In the genomic region with DNA sequence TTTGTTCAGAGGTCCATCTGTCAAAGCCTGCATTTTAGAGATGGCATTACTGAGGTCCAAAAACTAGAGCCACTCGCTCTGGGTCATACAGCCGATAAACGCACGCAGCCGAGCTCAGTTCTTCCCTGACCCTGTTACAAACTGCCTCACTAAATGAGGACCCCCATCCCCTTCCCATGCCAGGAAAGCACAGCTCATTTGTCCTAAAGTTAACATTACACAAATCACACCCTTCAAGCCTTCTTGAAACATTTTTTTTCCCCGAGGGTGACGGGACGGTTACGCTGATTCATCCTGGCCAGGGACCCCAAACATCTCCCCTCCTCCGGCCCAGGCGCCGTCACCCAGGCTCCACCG, we compare ENCODE assay signal across 9 cellular contexts. TPM values are rescaled to one million over a fixed set of nuclear protein-coding genes. Genes with fewer than 3 reads are reported as not detected.
DNase-seq lines count a peak whose midpoint lies in the region; ATAC-seq and TF ChIP-seq lines count a peak whose summit lies in the region.
"Had no signal": no experiment of that assay in that cellular context is flagged by ENCODE, and none has a peak within 500 bp of the region (broad histone marks: within the 10 kb centered on the region; RNA-seq: fewer than 3 reads in every experiment).

No MANE protein-coding gene starts in this region.

- H3K79me2 ChIP-seq in GM23338 (replicated peaks; ENCODE audit: insufficient read depth), result peaks cover 29% of the 10 kb centered on the region
- peaks cover 29% of the 10 kb centered on the region for H3K79me2 ChIP-seq in hepatocyte

- peaks cover 12% of the 10 kb centered on the region for H3K36me3 Mint-ChIP-seq in GM23338 (ENCODE audit: low read depth)
- peaks cover 2% of the 10 kb centered on the region for H3K36me3 Mint-ChIP-seq in activated CD8-positive, alpha-beta T cell treated with anti-CD3 and anti-CD28 coated beads for 36 hours (ENCODE audit: low read depth)

- H3K4me3 Mint-ChIP-seq in GM23338, result peak overlapping the region; percentile 80
- H3K4me3 Mint-ChIP-seq in activated CD8-positive, alpha-beta T cell treated with anti-CD3 and anti-CD28 coated beads for 36 hours, result peak overlapping the region; percentile 79

- H3K36me3 ChIP-seq in GM23338 (ENCODE audit: insufficient read depth) (no peaks in the 10 kb centered on the region; the same call in 1 of the 2 replicates), hepatocyte (replicated peaks; ENCODE audit: insufficient read depth, low read depth) (no peaks in the 10 kb centered on the region), aorta (ENCODE audit: control insufficient read depth in 1 of 2, insufficient read depth in 2 of 2, low read length in 1 of 2) (no peaks in the 10 kb centered on the region)

- H3K4me3 ChIP-seq in GM23338 (peak overlapping the region; percentile 88), hepatocyte (peak overlapping the region; percentile 93), retinal pigment epithelial cell (ENCODE audit: low read length) (peak overlapping the region; percentile 73), aorta (ENCODE audit: low read length in 2 of 2) (no peak overlapping the region)

- H2AFZ ChIP-seq in GM23338 (peak overlapping the region; percentile 96), hepatocyte (peak overlapping the region; percentile 92)

- H3K9me3 ChIP-seq in hepatocyte (ENCODE audit: low read depth) (no peaks in the 10 kb centered on the region), aorta (ENCODE audit: control insufficient read depth, low read length) (peaks cover 1% of the 10 kb centered on the region)

- ATAC-seq in GM23338 (peak; percentile 3), GM18505 (IDR thresholded peaks at IDR 0.05; ENCODE audit: unreplicated experiment) (no peak), GM19463 (IDR thresholded peaks at IDR 0.05; ENCODE audit: unreplicated experiment) (no peak), aorta (ENCODE audit: low FRiP score) (no peak)
- no peak for ATAC-seq in activated CD8-positive, alpha-beta T cell treated with anti-CD3 and anti-CD28 coated beads for 36 hours

- H3K4me1 ChIP-seq in GM23338 (ENCODE audit: insufficient read depth), result peaks cover 18% of the 10 kb centered on the region
- H3K4me1 ChIP-seq in hepatocyte (ENCODE audit: insufficient read depth), result peaks cover 14% of the 10 kb centered on the region
- no peaks in the 10 kb centered on the region for H3K4me1 ChIP-seq in aorta (ENCODE audit: control insufficient read depth in 1 of 2, insufficient read depth in 2 of 2, low read length in 2 of 2)

- TF ChIP-seq CTCF in GM23338 (conservative IDR thresholded peaks at IDR 0.05; ENCODE audit: low read depth in 2 of 2) (no peak), hepatocyte (IDR thresholded peaks at IDR 0.05; ENCODE audit: poor library complexity) (no peak), retinal pigment epithelial cell (conservative IDR thresholded peaks at IDR 0.05; ENCODE audit: low read depth, low read length) (no peak)
- no peak for TF ChIP-seq CTCF in activated CD8-positive, alpha-beta T cell treated with anti-CD3 and anti-CD28 coated beads for 36 hours (IDR thresholded peaks at IDR 0.05)

- H3K27ac Mint-ChIP-seq in GM23338, result no peak overlapping the region
- no peak overlapping the region for H3K27ac Mint-ChIP-seq in activated CD8-positive, alpha-beta T cell treated with anti-CD3 and anti-CD28 coated beads for 36 hours

- H3K27me3 ChIP-seq in GM23338 (ENCODE audit: insufficient read depth) (peaks cover 40% of the 10 kb centered on the region), hepatocyte (no peaks in the 10 kb centered on the region), aorta (ENCODE audit: control insufficient read depth in 1 of 2, insufficient read depth in 2 of 2, low read length in 1 of 2) (no peaks in the 10 kb centered on the region)

- no peak overlapping the region for H3K27ac ChIP-seq in GM23338 (ENCODE audit: low read depth)
- H3K27ac ChIP-seq in hepatocyte, result peak overlapping the region; percentile 89
- H3K27ac ChIP-seq in aorta (ENCODE audit: low read depth in 1 of 2, low read length in 2 of 2), result no peak overlapping the region

- POLR2A ChIA-PET in activated CD8-positive, alpha-beta T cell treated with anti-CD3 and anti-CD28 coated beads for 36 hours (lab: Charles Lee), result no interaction called here

- peak; percentile 40 for DNase-seq in GM23338 (ENCODE audit: low spot score)
- DNase-seq in activated CD8-positive, alpha-beta T cell treated with anti-CD3 and anti-CD28 coated beads for 36 hours, result no peak
- no peak for DNase-seq in hepatocyte (ENCODE audit: low spot score)
- no peak for DNase-seq in retinal pigment epithelial cell (ENCODE audit: low read depth)
- no peak for DNase-seq in amniotic stem cell (lab: John Stamatoyannopoulos, UW)
- no peak for DNase-seq in aorta
- DNase-seq: NCI-H2227 treated with DMSO at 0.1 percent for 48 hours had no signal

- peaks cover 28% of the 10 kb centered on the region for H3K27me3 Mint-ChIP-seq in GM23338 (ENCODE audit: insufficient read depth, low read depth, poor library complexity)
- peaks cover 18% of the 10 kb centered on the region for H3K27me3 Mint-ChIP-seq in activated CD8-positive, alpha-beta T cell treated with anti-CD3 and anti-CD28 coated beads for 36 hours

- CTCF ChIA-PET in activated CD8-positive, alpha-beta T cell treated with anti-CD3 and anti-CD28 coated beads for 36 hours (lab: Charles Lee), result interaction anchor here (1.0 kb wide), 1 partner anchor 66 kb away, joined by 3 read pairs; no protein-coding TSS in a partner anchor

- H3K9me3 Mint-ChIP-seq in GM23338, result peaks cover 14% of the 10 kb centered on the region; the same call in 2 of the 3 replicates
- peaks cover 11% of the 10 kb centered on the region for H3K9me3 Mint-ChIP-seq in activated CD8-positive, alpha-beta T cell treated with anti-CD3 and anti-CD28 coated beads for 36 hours

- H3F3A ChIP-seq in GM23338 (replicated peaks; ENCODE audit: low read depth), result no peaks in the 10 kb centered on the region; the same call in 1 of the 2 replicates

- H4K20me1 ChIP-seq in GM23338 (replicated peaks; ENCODE audit: insufficient read depth) (peaks cover 9% of the 10 kb centered on the region; the same call in 1 of the 2 replicates), hepatocyte (ENCODE audit: insufficient read depth, poor library complexity, severe bottlenecking) (no peaks in the 10 kb centered on the region)

- intact Hi-C loops in activated CD8-positive, alpha-beta T cell treated with anti-CD3 and anti-CD28 coated beads for 36 hours (cut with micrococcal nuclease), result no loop called here
- intact Hi-C loops in aorta (cut with DNase I), result no loop called here

- H3K9me2 ChIP-seq in GM23338 (ENCODE audit: insufficient read depth) (0 out of 2 replicates have a peak, but pooled peaks cover 3% of the 10 kb centered on the region), hepatocyte (replicated peaks; ENCODE audit: insufficient read depth) (no peaks in the 10 kb centered on the region)

- peaks cover 18% of the 10 kb centered on the region for H3K4me1 Mint-ChIP-seq in GM23338
- H3K4me1 Mint-ChIP-seq in activated CD8-positive, alpha-beta T cell treated with anti-CD3 and anti-CD28 coated beads for 36 hours (ENCODE audit: low read depth), result peaks cover 20% of the 10 kb centered on the region

- WGBS in hepatocyte (ENCODE audit: low lambda C conversion rate, missing lambda C conversion rate), result 13% methylated on average over 13 of the region's 13 CpGs
- WGBS in aorta, 2 donors, result 33 to 37% methylated on average over 13 of the region's 13 CpGs

- H3K4me2 ChIP-seq in GM23338, result peak overlapping the region; percentile 89
- H3K4me2 ChIP-seq in hepatocyte, result peak overlapping the region; percentile 98

- no peak for TF ChIP-seq POLR2A in GM18505 (IDR thresholded peaks at IDR 0.05; ENCODE audit: borderline replicate concordance, extremely low read depth, insufficient read depth, insufficient read length)

TF ChIP-seq in GM23338, 12 proteins besides CTCF, POLR2A, EP300 and RAD21 (continues in another document):
- TF ChIP-seq, protein P1, sequence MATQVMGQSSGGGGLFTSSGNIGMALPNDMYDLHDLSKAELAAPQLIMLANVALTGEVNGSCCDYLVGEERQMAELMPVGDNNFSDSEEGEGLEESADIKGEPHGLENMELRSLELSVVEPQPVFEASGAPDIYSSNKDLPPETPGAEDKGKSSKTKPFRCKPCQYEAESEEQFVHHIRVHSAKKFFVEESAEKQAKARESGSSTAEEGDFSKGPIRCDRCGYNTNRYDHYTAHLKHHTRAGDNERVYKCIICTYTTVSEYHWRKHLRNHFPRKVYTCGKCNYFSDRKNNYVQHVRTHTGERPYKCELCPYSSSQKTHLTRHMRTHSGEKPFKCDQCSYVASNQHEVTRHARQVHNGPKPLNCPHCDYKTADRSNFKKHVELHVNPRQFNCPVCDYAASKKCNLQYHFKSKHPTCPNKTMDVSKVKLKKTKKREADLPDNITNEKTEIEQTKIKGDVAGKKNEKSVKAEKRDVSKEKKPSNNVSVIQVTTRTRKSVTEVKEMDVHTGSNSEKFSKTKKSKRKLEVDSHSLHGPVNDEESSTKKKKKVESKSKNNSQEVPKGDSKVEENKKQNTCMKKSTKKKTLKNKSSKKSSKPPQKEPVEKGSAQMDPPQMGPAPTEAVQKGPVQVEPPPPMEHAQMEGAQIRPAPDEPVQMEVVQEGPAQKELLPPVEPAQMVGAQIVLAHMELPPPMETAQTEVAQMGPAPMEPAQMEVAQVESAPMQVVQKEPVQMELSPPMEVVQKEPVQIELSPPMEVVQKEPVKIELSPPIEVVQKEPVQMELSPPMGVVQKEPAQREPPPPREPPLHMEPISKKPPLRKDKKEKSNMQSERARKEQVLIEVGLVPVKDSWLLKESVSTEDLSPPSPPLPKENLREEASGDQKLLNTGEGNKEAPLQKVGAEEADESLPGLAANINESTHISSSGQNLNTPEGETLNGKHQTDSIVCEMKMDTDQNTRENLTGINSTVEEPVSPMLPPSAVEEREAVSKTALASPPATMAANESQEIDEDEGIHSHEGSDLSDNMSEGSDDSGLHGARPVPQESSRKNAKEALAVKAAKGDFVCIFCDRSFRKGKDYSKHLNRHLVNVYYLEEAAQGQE (IDR thresholded peaks at IDR 0.05; ENCODE audit: unreplicated experiment), result no peak
- TF ChIP-seq EZH2phosphoT487 (IDR thresholded peaks at IDR 0.05; ENCODE audit: unreplicated experiment) (no peak), STAT1 (IDR thresholded peaks at IDR 0.05; ENCODE audit: unreplicated experiment) (no peak), CREB1 (CRISPR knock-in tag; IDR thresholded peaks at IDR 0.05; ENCODE audit: low read depth) (no peak), JUNB (IDR thresholded peaks at IDR 0.05; ENCODE audit: unreplicated experiment) (no peak)

RNA-seq across cellular contexts. Expression of a gene that starts 0.8 kb away (rescaled TPM):
- total RNA-seq in GM23338 (2014; rRNA removed; shearing (Covaris generic)), result 14.3 and 24.5 TPM in 2 replicates
- polyA plus RNA-seq in GM23338 (2016; fragmentation: Nextera tagmentation; extraction: Ambion mirVana) (19.9 and 22.2 TPM in 2 replicates), hepatocyte (23.9 and 34.1 TPM in 2 replicates), aorta (1 to 10 TPM in 1 of 2 donors, under 1 TPM in 1; 0.63 to 1.8 TPM)
- 1 to 10 TPM; 6.4 to 6.9 TPM for total RNA-seq in activated CD8-positive, alpha-beta T cell treated with anti-CD3 and anti-CD28 coated beads for 36 hours
- total RNA-seq in hepatocyte (17.1 and 20.7 TPM in 2 replicates), aorta (1 to 10 TPM; 2.9 to 6.8 TPM)

Comparison
In these comparisons a context has a peak if more than half of its experiments do, and no peak if none do; other contexts are left out.
1. H3K4me3 ChIP-seq: peak in GM23338 (single experiment), hepatocyte (single experiment) and retinal pigment epithelial cell (single experiment); none in aorta (0 of 2).